1 cellular context compared by ENCODE assay signal in genomic region chr16:23836404-23837291, GRCh38.
TF ChIP-seq lines count a peak whose summit lies in the region.

No MANE protein-coding gene starts in this region.

TF ChIP-seq in HEK293, 187 proteins besides CTCF, POLR2A, EP300 and RAD21 (continued from another document):
- TF ChIP-seq ZNF791 (tag by site-specific recombination; IDR thresholded peaks at IDR 0.05) (no peak), PRDM10 (tag by site-specific recombination; IDR thresholded peaks at IDR 0.05) (no peak), ZNF830 (tag by site-specific recombination; IDR thresholded peaks at IDR 0.05; ENCODE audit: low read depth) (no peak), ZNF433 (tag by site-specific recombination; IDR thresholded peaks at IDR 0.05; ENCODE audit: low read depth) (no peak), ZNF19 (tag by site-specific recombination; IDR thresholded peaks at IDR 0.05; ENCODE audit: low read depth) (no peak), ZBTB20 (tag by site-specific recombination; IDR thresholded peaks at IDR 0.05) (peak; percentile 48; the same call in 1 of the 2 replicates), BCL6B (tag by site-specific recombination; IDR thresholded peaks at IDR 0.05) (no peak), ZNF416 (tag by site-specific recombination; IDR thresholded peaks at IDR 0.05) (no peak), GLIS2 (tag by site-specific recombination; IDR thresholded peaks at IDR 0.05) (peak; percentile 40; the same call in 1 of the 2 replicates)
